ENCODE assay signal across 1 cellular context in genomic region chr17:17001874-17002520, GRCh38.
TF ChIP-seq lines count a peak whose summit lies in the region.

No MANE protein-coding gene starts in this region.

TF ChIP-seq in Ishikawa, 13 proteins besides CTCF, POLR2A, EP300 and RAD21 (continued from another document):
- TF ChIP-seq, protein P1, sequence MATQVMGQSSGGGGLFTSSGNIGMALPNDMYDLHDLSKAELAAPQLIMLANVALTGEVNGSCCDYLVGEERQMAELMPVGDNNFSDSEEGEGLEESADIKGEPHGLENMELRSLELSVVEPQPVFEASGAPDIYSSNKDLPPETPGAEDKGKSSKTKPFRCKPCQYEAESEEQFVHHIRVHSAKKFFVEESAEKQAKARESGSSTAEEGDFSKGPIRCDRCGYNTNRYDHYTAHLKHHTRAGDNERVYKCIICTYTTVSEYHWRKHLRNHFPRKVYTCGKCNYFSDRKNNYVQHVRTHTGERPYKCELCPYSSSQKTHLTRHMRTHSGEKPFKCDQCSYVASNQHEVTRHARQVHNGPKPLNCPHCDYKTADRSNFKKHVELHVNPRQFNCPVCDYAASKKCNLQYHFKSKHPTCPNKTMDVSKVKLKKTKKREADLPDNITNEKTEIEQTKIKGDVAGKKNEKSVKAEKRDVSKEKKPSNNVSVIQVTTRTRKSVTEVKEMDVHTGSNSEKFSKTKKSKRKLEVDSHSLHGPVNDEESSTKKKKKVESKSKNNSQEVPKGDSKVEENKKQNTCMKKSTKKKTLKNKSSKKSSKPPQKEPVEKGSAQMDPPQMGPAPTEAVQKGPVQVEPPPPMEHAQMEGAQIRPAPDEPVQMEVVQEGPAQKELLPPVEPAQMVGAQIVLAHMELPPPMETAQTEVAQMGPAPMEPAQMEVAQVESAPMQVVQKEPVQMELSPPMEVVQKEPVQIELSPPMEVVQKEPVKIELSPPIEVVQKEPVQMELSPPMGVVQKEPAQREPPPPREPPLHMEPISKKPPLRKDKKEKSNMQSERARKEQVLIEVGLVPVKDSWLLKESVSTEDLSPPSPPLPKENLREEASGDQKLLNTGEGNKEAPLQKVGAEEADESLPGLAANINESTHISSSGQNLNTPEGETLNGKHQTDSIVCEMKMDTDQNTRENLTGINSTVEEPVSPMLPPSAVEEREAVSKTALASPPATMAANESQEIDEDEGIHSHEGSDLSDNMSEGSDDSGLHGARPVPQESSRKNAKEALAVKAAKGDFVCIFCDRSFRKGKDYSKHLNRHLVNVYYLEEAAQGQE (IDR thresholded peaks at IDR 0.05; ENCODE audit: low read depth): no peak
